27 cellular contexts compared by ENCODE assay signal in genomic region chr19:389246-389934, GRCh38. TPM values are rescaled to one million over a fixed set of nuclear protein-coding genes. Genes with fewer than 3 reads are reported as not detected.
A peak's percentile ranks its signal among the peaks of the same experiment; 100 is the strongest.
DNase-seq lines count a peak whose midpoint lies in the region; FAIRE-seq and TF ChIP-seq lines count a peak whose summit lies in the region.
"Had no signal": no experiment of that assay in that cellular context is flagged by ENCODE, and none has a peak within 500 bp of the region (broad histone marks: within the 10 kb centered on the region; RNA-seq: fewer than 3 reads in every experiment).

No MANE protein-coding gene starts in this region.

- no peak overlapping the region for H3K27ac Mint-ChIP-seq in Caco-2 (ENCODE audit: unreplicated experiment)
- H3K27ac Mint-ChIP-seq: activated naive CD4-positive, alpha-beta T cell treated with anti-CD3 and anti-CD28 coated beads, Interleukin-2, amount 50 U/mL, for 24 hours; HFFc6; progenitor cell of endocrine pancreas; stimulated activated naive CD8-positive, alpha-beta T cell treated with anti-CD3 and anti-CD28 coated beads, Interleukin-15, Interleukin-2, amounts not matched to agents 100 ng/mL and 50 ng/mL, for 24 hours had no signal

- peak overlapping the region; percentile 14 for H4K91ac ChIP-seq in mesenchymal stem cell (ENCODE audit: low read length)

- H3K4me1 ChIP-seq in left ventricle myocardium inferior (no peaks in the 10 kb centered on the region), mesenchymal stem cell (ENCODE audit: control insufficient read depth, insufficient read depth, low read depth, low read length) (peaks cover 2% of the 10 kb centered on the region), Caco-2 (no peaks in the 10 kb centered on the region)

- no peaks in the 10 kb centered on the region for H3K27me3 Mint-ChIP-seq in Caco-2 (ENCODE audit: insufficient read depth, unreplicated experiment)

- H3K79me1 ChIP-seq in mesenchymal stem cell (replicated peaks; ENCODE audit: low read length, poor library complexity, severe bottlenecking), result no peaks in the 10 kb centered on the region

- H2BK12ac ChIP-seq in mesenchymal stem cell (ENCODE audit: low read length in 2 of 2), result no peak overlapping the region

- intact Hi-C loops in left ventricle myocardium inferior (cut with micrococcal nuclease), result no loop called here
- intact Hi-C loops in cardiac septum (cut with DNase I), result no loop called here
- intact Hi-C loops in Caco-2 (cut with micrococcal nuclease; ENCODE audit: unreplicated experiment), result no loop called here

- BruUV-seq in Caco-2 (replicated peaks; lab: Mats Ljungman, UMichigan), result no TSS peak

- H3K4ac ChIP-seq in mesenchymal stem cell (ENCODE audit: low read depth in 1 of 2, low read length in 2 of 2), result no peak overlapping the region

- H3K27me3 ChIP-seq in left ventricle myocardium inferior (ENCODE audit: low read depth) (peaks cover 48% of the 10 kb centered on the region), bronchial epithelial cell (ENCODE audit: control insufficient read depth, insufficient read depth, low read length) (no peaks in the 10 kb centered on the region), mesenchymal stem cell (ENCODE audit: control insufficient read depth in 1 of 2, insufficient read depth in 1 of 2, low read length in 2 of 2) (peaks cover 10 to 39% of the 10 kb centered on the region in 2 experiments), Caco-2 (replicated peaks; ENCODE audit: control insufficient read depth, insufficient read depth, low read length) (no peaks in the 10 kb centered on the region)

- no peak overlapping the region for H2BK120ac ChIP-seq in mesenchymal stem cell (ENCODE audit: low read depth, low read length)

- H3K9ac ChIP-seq in mesenchymal stem cell (ENCODE audit: low read length), result no peak overlapping the region

- no peak overlapping the region for H2BK5ac ChIP-seq in mesenchymal stem cell (ENCODE audit: low read depth, low read length, poor library complexity, severe bottlenecking)

- no peaks in the 10 kb centered on the region for H3K4me1 Mint-ChIP-seq in Caco-2 (ENCODE audit: low read depth, unreplicated experiment)

- 72% methylated on average over 21 of the region's 21 CpGs for WGBS in mesenchymal stem cell

- no peak overlapping the region for H3K4me2 ChIP-seq in mesenchymal stem cell (ENCODE audit: low read length, poor library complexity, severe bottlenecking)

- H3K4me3 Mint-ChIP-seq in Caco-2 (ENCODE audit: unreplicated experiment), result no peak overlapping the region
- H3K4me3 Mint-ChIP-seq: activated naive CD4-positive, alpha-beta T cell treated with anti-CD3 and anti-CD28 coated beads, Interleukin-2, amount 50 U/mL, for 24 hours; HFFc6; neural crest cell; stimulated activated naive CD8-positive, alpha-beta T cell treated with anti-CD3 and anti-CD28 coated beads, Interleukin-15, Interleukin-2, amounts not matched to agents 100 ng/mL and 50 ng/mL, for 24 hours had no signal

- CTCF ChIA-PET in Caco-2 (lab: Charles Lee), result no interaction called here

- DNase-seq in left ventricle myocardium inferior (no peak), cardiac septum (ENCODE audit: low spot score) (no peak), bronchial epithelial cell (ENCODE audit: low read depth) (peak; percentile 25), mesenchymal stem cell (no peak), UCSD-AML1 (lab: John Stamatoyannopoulos, UW; ENCODE audit: unreplicated experiment) (no peak), Caco-2 (no peak), AG20443 (ENCODE audit: low spot score) (no peak)
- DNase-seq: activated CD4-positive, alpha-beta T cell treated with anti-CD3 and anti-CD28 coated beads for 4 hours; activated T-cell treated with anti-CD3 and anti-CD28 coated beads, Interleukin-2, amount 50 U/mL, for 48 hours; amygdala; C1 segment of cervical spinal cord; Calu3; effector CD8-positive, alpha-beta T cell; HFFc6; NCI-H1436 treated with DMSO at 0.1 percent for 48 hours; NCI-H446 treated with DMSO at 0.1 percent for 48 hours; NCI-H82; T-helper 2 cell had no signal

- no peak overlapping the region for H3K14ac ChIP-seq in mesenchymal stem cell (ENCODE audit: low read length in 2 of 2)

- H3K9me3 Mint-ChIP-seq in Caco-2 (ENCODE audit: unreplicated experiment), result peaks cover 18% of the 10 kb centered on the region
- H3K9me3 Mint-ChIP-seq: activated naive CD4-positive, alpha-beta T cell treated with anti-CD3 and anti-CD28 coated beads, Interleukin-2, amount 50 U/mL, for 24 hours; stimulated activated naive CD8-positive, alpha-beta T cell treated with anti-CD3 and anti-CD28 coated beads, Interleukin-15, Interleukin-2, amounts not matched to agents 100 ng/mL and 50 ng/mL, for 24 hours had no signal

- H3K4me3 ChIP-seq in left ventricle myocardium inferior (no peak overlapping the region), bronchial epithelial cell (ENCODE audit: low read depth, low read length) (no peak overlapping the region), mesenchymal stem cell (ENCODE audit: insufficient read depth in 1 of 2, low read depth in 1 of 2, low read length in 2 of 2) (no peak overlapping the region), Caco-2 (ENCODE audit: low read depth, low read length) (no peak overlapping the region)

- no peak overlapping the region for H2AFZ ChIP-seq in mesenchymal stem cell (ENCODE audit: low read depth, low read length)

- H3K27ac ChIP-seq in left ventricle myocardium inferior (replicated peaks) (no peak overlapping the region), mesenchymal stem cell (ENCODE audit: low read length, poor library complexity, severe bottlenecking) (no peak overlapping the region)
- H3K27ac ChIP-seq: epithelial cell of prostate, HL-60 had no signal

- H2AK5ac ChIP-seq in mesenchymal stem cell (ENCODE audit: low read length, severe bottlenecking), result no peak overlapping the region

- no peak overlapping the region for H4K8ac ChIP-seq in mesenchymal stem cell (ENCODE audit: low read length)

- H3K18ac ChIP-seq in mesenchymal stem cell (ENCODE audit: low read depth in 1 of 2, low read length in 2 of 2), result no peak overlapping the region

- H3K36me3 ChIP-seq in left ventricle myocardium inferior (no peaks in the 10 kb centered on the region), bronchial epithelial cell (ENCODE audit: control insufficient read depth, insufficient read depth, low read length) (no peaks in the 10 kb centered on the region), mesenchymal stem cell (ENCODE audit: control insufficient read depth in 1 of 2, insufficient read depth in 2 of 2, low read depth in 1 of 2, low read length in 2 of 2) (no peaks in the 10 kb centered on the region), Caco-2 (ENCODE audit: control insufficient read depth, insufficient read depth, low read length) (no peaks in the 10 kb centered on the region)

- peaks cover 14% of the 10 kb centered on the region for H3K36me3 Mint-ChIP-seq in Caco-2 (ENCODE audit: insufficient read depth, unreplicated experiment)
- H3K36me3 Mint-ChIP-seq: activated naive CD4-positive, alpha-beta T cell treated with anti-CD3 and anti-CD28 coated beads, Interleukin-2, amount 50 U/mL, for 24 hours had no signal

- H3K9me3 ChIP-seq in left ventricle myocardium inferior (replicated peaks) (no peaks in the 10 kb centered on the region), mesenchymal stem cell (ENCODE audit: control insufficient read depth, low read length) (no peaks in the 10 kb centered on the region), Caco-2 (no peaks in the 10 kb centered on the region)

- FAIRE-seq in bronchial epithelial cell (lab: Jason Lieb, UNC), result no peak
- FAIRE-seq: colon had no signal

- POLR2A ChIA-PET in Caco-2 (lab: Charles Lee), result no interaction called here

- H3K23ac ChIP-seq in mesenchymal stem cell (ENCODE audit: low read length in 2 of 2), result no peak overlapping the region

- TF ChIP-seq CTCF in left ventricle myocardium inferior (IDR thresholded peaks at IDR 0.05; ENCODE audit: borderline replicate concordance) (peak; percentile 9), bronchial epithelial cell (IDR thresholded peaks at IDR 0.05; ENCODE audit: insufficient read depth, low read length, severe bottlenecking) (no peak), Caco-2 (IDR thresholded peaks at IDR 0.05; ENCODE audit: insufficient read depth in 1 of 2, low read depth in 1 of 2, low read length in 1 of 2, severe bottlenecking in 1 of 2, unreplicated experiment in 1 of 2) (peak in 1 of 2 experiments; percentile 12)

- no peak overlapping the region for H2BK15ac ChIP-seq in mesenchymal stem cell (ENCODE audit: low read depth, poor library complexity, severe bottlenecking)

RNA-seq across cellular contexts. Expression of gene C2CD4C, which starts 19.6 kb away (rescaled TPM):
- 0.63 TPM for total RNA-seq in left ventricle myocardium inferior
- total RNA-seq in cardiac septum, result 2.7 TPM
- total RNA-seq in bronchial epithelial cell, result 0.26 TPM in 2 replicates
- 0.35 TPM for polyA plus RNA-seq in mesenchymal stem cell (2013, experiment 1 of 2)
- polyA plus RNA-seq in mesenchymal stem cell (2013, experiment 2 of 2), result 0.37 TPM
- 0.16 and 0.43 TPM in 2 replicates for total RNA-seq in Caco-2 (2022)
- total RNA-seq: Daoy, HFFc6, kidney epithelial cell had no signal

RNA-seq across cellular contexts. Expression of gene MIER2, which starts 44.8 kb away (rescaled TPM):
- total RNA-seq in left ventricle myocardium inferior, result 15.9 TPM
- 21.8 TPM for total RNA-seq in cardiac septum
- total RNA-seq in bronchial epithelial cell, result 19.0 and 19.6 TPM in 2 replicates
- polyA plus RNA-seq in mesenchymal stem cell (2013, experiment 1 of 2), result 32.6 TPM
- polyA plus RNA-seq in mesenchymal stem cell (2013, experiment 2 of 2), result 31.7 TPM
- 35.7 and 40.1 TPM in 2 replicates for total RNA-seq in Caco-2 (2022)
